Comparison of ENCODE assay signal across 10 cellular contexts in genomic region chr9:82489579-82489915, GRCh38.
DNase-seq lines count a peak whose midpoint lies in the region; FAIRE-seq and TF ChIP-seq lines count a peak whose summit lies in the region.
"Had no signal": no experiment of that assay in that cellular context is flagged by ENCODE, and none has a peak within 500 bp of the region (broad histone marks: within the 10 kb centered on the region; RNA-seq: fewer than 3 reads in every experiment).

No MANE protein-coding gene starts in this region.

- H3K27ac ChIP-seq in ascending aorta: peak overlapping the region; percentile 45 to 48
- H3K27ac ChIP-seq: ovary had no signal

- no peaks in the 10 kb centered on the region for H3K27me3 ChIP-seq in ascending aorta
- H3K27me3 ChIP-seq: ovary had no signal

- H3K9me3 ChIP-seq in ascending aorta: no peaks in the 10 kb centered on the region
- H3K9me3 ChIP-seq: ovary had no signal

- CTCF ChIA-PET in GM10248 (lab: Yijun Ruan, JAX): interaction anchor here (0.8 kb wide), 1 partner anchor 13 kb away, joined by 3 read pairs; no protein-coding TSS in a partner anchor

- no peaks in the 10 kb centered on the region for H3K9me3 Mint-ChIP-seq in neural crest cell

- no peak overlapping the region for H3K4me3 Mint-ChIP-seq in neural crest cell

- no peak for FAIRE-seq in frontal cortex (lab: Jason Lieb, UNC)

- POLR2A ChIA-PET in GM10248 (lab: Yijun Ruan, JAX): no interaction called here

- no peaks in the 10 kb centered on the region for H3K36me3 ChIP-seq in ascending aorta
- H3K36me3 ChIP-seq: ovary had no signal

- TF ChIP-seq CTCF in ascending aorta (IDR thresholded peaks at IDR 0.05) (no peak), neural crest cell (conservative IDR thresholded peaks at IDR 0.05) (no peak), GM10248 (IDR thresholded peaks at IDR 0.05; ENCODE audit: control extremely low read depth, extremely low read depth, low read depth, missing control alignments) (no peak)

- H3K36me3 Mint-ChIP-seq in neural crest cell (ENCODE audit: low read depth): no peaks in the 10 kb centered on the region

- H3K4me3 ChIP-seq in ascending aorta: peak overlapping the region in 1 of 2 donors; percentile 7
- H3K4me3 ChIP-seq: ovary had no signal

- intact Hi-C loops in ascending aorta (cut with DNase I): no loop called here

- DNase-seq in ascending aorta (ENCODE audit: low spot score in 2 of 2): no peak
- DNase-seq in fibroblast of the conjunctiva (ENCODE audit: low read depth): peak; percentile 14
- DNase-seq in neural crest cell (ENCODE audit: low read depth, low spot score): no peak
- DNase-seq in activated CD4-positive, alpha-beta T cell treated with anti-CD3 and anti-CD28 coated beads for 48 hours: no peak
- no peak for DNase-seq in GM10248 (ENCODE audit: extremely low spot score)
- DNase-seq in frontal cortex (ENCODE audit: low spot score in 2 of 2): no peak
- DNase-seq in NCI-H774 (lab: John Stamatoyannopoulos, UW): no peak
- DNase-seq: MV-4-11, ovary, SHP77 treated with DMSO at 0.1 percent for 48 hours had no signal

- H3K4me1 ChIP-seq in ascending aorta: peaks cover 3 to 5% of the 10 kb centered on the region in 2 donors

- H3K4me1 Mint-ChIP-seq in neural crest cell: peaks cover 32% of the 10 kb centered on the region

- H3K27me3 Mint-ChIP-seq in neural crest cell (ENCODE audit: low read depth): no peaks in the 10 kb centered on the region

- peak overlapping the region; percentile 59 for H3K27ac Mint-ChIP-seq in neural crest cell (ENCODE audit: unreplicated experiment)
